In genomic region chr5:134143431-134143830, GRCh38 we compare ENCODE assay signal across 16 cellular contexts. TPM values are rescaled to one million over a fixed set of nuclear protein-coding genes. Genes with fewer than 3 reads are reported as not detected.
DNase-seq lines count a peak whose midpoint lies in the region; ATAC-seq and TF ChIP-seq lines count a peak whose summit lies in the region.
"Had no signal": no experiment of that assay in that cellular context is flagged by ENCODE, and none has a peak within 500 bp of the region (broad histone marks: within the 10 kb centered on the region; RNA-seq: fewer than 3 reads in every experiment).

No MANE protein-coding gene starts in this region.

- CTCF ChIA-PET in activated naive CD4-positive, alpha-beta T cell treated with anti-CD3 and anti-CD28 coated beads, Interleukin-2, amount 10 ng/mL, durations not matched to agents 7 days and 5 days (lab: Charles Lee) = interaction anchor here (1.6 to 35.0 kb wide), 4 partner anchors 104 to 158 kb away, joined by 3 to 743 read pairs (median 8); no protein-coding TSS in a partner anchor

- POLR2A ChIA-PET in naive thymus-derived CD8-positive, alpha-beta T cell (lab: Charles Lee) = interaction anchor here (0.5 to 2.1 kb wide), 4 partner anchors 22 to 82 kb away, joined by 3 to 7 read pairs (median 4); partner anchors contain the start of genes PPP2CA and SKP1

- H3K27me3 Mint-ChIP-seq in stimulated activated naive CD8-positive, alpha-beta T cell treated with anti-CD3 and anti-CD28 coated beads, Interleukin-15, amount 100 ng/mL, for 72 hours = no peaks in the 10 kb centered on the region
- H3K27me3 Mint-ChIP-seq in activated naive CD4-positive, alpha-beta T cell treated with anti-CD3 and anti-CD28 coated beads, Interleukin-2, amount 10 ng/mL, durations not matched to agents 7 days and 5 days = no peaks in the 10 kb centered on the region
- H3K27me3 Mint-ChIP-seq in naive thymus-derived CD8-positive, alpha-beta T cell = no peaks in the 10 kb centered on the region
- H3K27me3 Mint-ChIP-seq: activated CD8-positive, alpha-beta memory T cell treated with anti-CD3 and anti-CD28 coated beads, Interleukin-2, amount 10 ng/mL, durations not matched to agents 7 days and 5 days had no signal

- peak in 1 of 2 donors; percentile 3 for DNase-seq in stimulated activated naive CD8-positive, alpha-beta T cell treated with anti-CD3 and anti-CD28 coated beads, Interleukin-15, amount 100 ng/mL, for 72 hours
- no peak for DNase-seq in stimulated activated naive CD8-positive, alpha-beta T cell treated with anti-CD3 and anti-CD28 coated beads, Interleukin-15, Interleukin-2, amounts not matched to agents 100 U/mL and 50 U/mL, for 24 hours
- DNase-seq in activated naive CD4-positive, alpha-beta T cell treated with anti-CD3 and anti-CD28 coated beads, Interleukin-2, amount 10 ng/mL, durations not matched to agents 7 days and 5 days = peak; percentile 16
- no peak for DNase-seq in naive thymus-derived CD8-positive, alpha-beta T cell
- no peak for DNase-seq in T-helper 9 cell
- DNase-seq in GM10266 (ENCODE audit: extremely low spot score) = no peak
- DNase-seq: activated CD8-positive, alpha-beta memory T cell treated with anti-CD3 and anti-CD28 coated beads, Interleukin-2, amount 10 ng/mL, durations not matched to agents 7 days and 5 days; dermis blood vessel endothelial cell; DMS153; KBM-7; NCI-H146; NCI-H2171; NCI-H524 treated with DMSO at 0.1 percent for 48 hours had no signal

- ATAC-seq in stimulated activated naive CD8-positive, alpha-beta T cell treated with anti-CD3 and anti-CD28 coated beads, Interleukin-15, amount 100 ng/mL, for 72 hours = no peak
- no peak for ATAC-seq in stimulated activated naive CD8-positive, alpha-beta T cell treated with anti-CD3 and anti-CD28 coated beads, Interleukin-15, Interleukin-2, amounts not matched to agents 100 U/mL and 50 U/mL, for 24 hours
- ATAC-seq in naive thymus-derived CD8-positive, alpha-beta T cell = no peak
- no peak for ATAC-seq in HG02884 (IDR thresholded peaks at IDR 0.05; ENCODE audit: unreplicated experiment)
- ATAC-seq: activated CD8-positive, alpha-beta memory T cell treated with anti-CD3 and anti-CD28 coated beads, Interleukin-2, amount 10 ng/mL, durations not matched to agents 7 days and 5 days; SK-N-SH treated with all-trans-retinoic acid at 6 μM for 48 hours had no signal

- H3K4me1 Mint-ChIP-seq in stimulated activated naive CD8-positive, alpha-beta T cell treated with anti-CD3 and anti-CD28 coated beads, Interleukin-15, amount 100 ng/mL, for 72 hours = peaks cover 84% of the 10 kb centered on the region
- peaks cover 47% of the 10 kb centered on the region for H3K4me1 Mint-ChIP-seq in activated naive CD4-positive, alpha-beta T cell treated with anti-CD3 and anti-CD28 coated beads, Interleukin-2, amount 10 ng/mL, durations not matched to agents 7 days and 5 days
- H3K4me1 Mint-ChIP-seq in naive thymus-derived CD8-positive, alpha-beta T cell = peaks cover 40 to 73% (median 62%) of the 10 kb centered on the region in 4 donors

- peak overlapping the region; percentile 73 to 84 for H3K27ac Mint-ChIP-seq in stimulated activated naive CD8-positive, alpha-beta T cell treated with anti-CD3 and anti-CD28 coated beads, Interleukin-15, amount 100 ng/mL, for 72 hours
- H3K27ac Mint-ChIP-seq in activated naive CD4-positive, alpha-beta T cell treated with anti-CD3 and anti-CD28 coated beads, Interleukin-2, amount 10 ng/mL, durations not matched to agents 7 days and 5 days = peak overlapping the region; percentile 67
- peak overlapping the region in 9 of 10 donors; percentile 34 to 96 (median 90) for H3K27ac Mint-ChIP-seq in naive thymus-derived CD8-positive, alpha-beta T cell
- H3K27ac Mint-ChIP-seq: activated CD8-positive, alpha-beta memory T cell treated with anti-CD3 and anti-CD28 coated beads, Interleukin-2, amount 10 ng/mL, durations not matched to agents 7 days and 5 days; nephron had no signal

- no peak for TF ChIP-seq CTCF in GM10266 (IDR thresholded peaks at IDR 0.05; ENCODE audit: control insufficient read depth, insufficient read depth, low read depth, missing control alignments)

- H3K9me3 Mint-ChIP-seq in stimulated activated naive CD8-positive, alpha-beta T cell treated with anti-CD3 and anti-CD28 coated beads, Interleukin-15, amount 100 ng/mL, for 72 hours = no peaks in the 10 kb centered on the region
- H3K9me3 Mint-ChIP-seq in activated naive CD4-positive, alpha-beta T cell treated with anti-CD3 and anti-CD28 coated beads, Interleukin-2, amount 10 ng/mL, durations not matched to agents 7 days and 5 days = no peaks in the 10 kb centered on the region
- no peaks in the 10 kb centered on the region for H3K9me3 Mint-ChIP-seq in naive thymus-derived CD8-positive, alpha-beta T cell
- H3K9me3 Mint-ChIP-seq: nephron had no signal

- no peak overlapping the region for H3K4me3 Mint-ChIP-seq in stimulated activated naive CD8-positive, alpha-beta T cell treated with anti-CD3 and anti-CD28 coated beads, Interleukin-15, amount 100 ng/mL, for 72 hours
- no peak overlapping the region for H3K4me3 Mint-ChIP-seq in activated naive CD4-positive, alpha-beta T cell treated with anti-CD3 and anti-CD28 coated beads, Interleukin-2, amount 10 ng/mL, durations not matched to agents 7 days and 5 days
- peak overlapping the region in 3 of 10 donors; percentile 14 to 28 (median 18) for H3K4me3 Mint-ChIP-seq in naive thymus-derived CD8-positive, alpha-beta T cell
- H3K4me3 Mint-ChIP-seq: activated CD8-positive, alpha-beta memory T cell treated with anti-CD3 and anti-CD28 coated beads, Interleukin-2, amount 10 ng/mL, durations not matched to agents 7 days and 5 days; nephron had no signal

- peaks cover 76% of the 10 kb centered on the region for H3K36me3 Mint-ChIP-seq in activated naive CD4-positive, alpha-beta T cell treated with anti-CD3 and anti-CD28 coated beads, Interleukin-2, amount 10 ng/mL, durations not matched to agents 7 days and 5 days
- peaks cover 0 to 90% (median 30%) of the 10 kb centered on the region in 3 donors for H3K36me3 Mint-ChIP-seq in naive thymus-derived CD8-positive, alpha-beta T cell

RNA-seq across cellular contexts. Expression of gene TCF7, which starts 28.9 kb away (rescaled TPM):
- total RNA-seq in naive thymus-derived CD8-positive, alpha-beta T cell = 100 to 1,000 TPM; 910 to 911 TPM
- polyA plus RNA-seq in naive thymus-derived CD8-positive, alpha-beta T cell = 100 to 1,000 TPM; 207 to 600 (median 328) TPM

RNA-seq across cellular contexts. Expression of gene SKP1, which starts 33.3 kb away (rescaled TPM):
- total RNA-seq in naive thymus-derived CD8-positive, alpha-beta T cell = 100 to 1,000 TPM; 250 to 262 TPM
- 1,000 to 10,000 TPM; 1,138 to 1,312 (median 1,209) TPM for polyA plus RNA-seq in naive thymus-derived CD8-positive, alpha-beta T cell
